Comparison of ENCODE assay signal across 28 cellular contexts in genomic region chr16:10412935-10413601, GRCh38.
"Had no signal": no experiment of that assay in that cellular context is flagged by ENCODE, and none has a peak within 500 bp of the region (broad histone marks: within the 10 kb centered on the region; RNA-seq: fewer than 3 reads in every experiment).

No MANE protein-coding gene starts in this region.

- FAIRE-seq: colon, endometrium, endothelial cell of umbilical vein, frontal cortex had no signal

- H3K36me3 ChIP-seq: colonic mucosa, esophagus squamous epithelium, gastrocnemius medialis, gastroesophageal sphincter had no signal

- DNase-seq: colonic mucosa; cortex of kidney; dermis blood vessel endothelial cell; dorsolateral prefrontal cortex; effector CD4-positive, alpha-beta T cell; effector CD8-positive, alpha-beta T cell; effector memory CD4-positive, alpha-beta T cell; effector memory CD8-positive, alpha-beta T cell; endodermal cell; erythroblast; esophagus squamous epithelium; foreskin fibroblast; foreskin keratinocyte; foreskin melanocyte; gastrocnemius medialis; glutamatergic neuron; head of caudate nucleus; heart left ventricle; heart right ventricle had no signal

- H3K4me3 ChIP-seq: colonic mucosa, coronary artery, dorsolateral prefrontal cortex, esophagus muscularis mucosa, esophagus squamous epithelium, gastrocnemius medialis, gastroesophageal sphincter, heart left ventricle, heart right ventricle had no signal

- H3K27me3 ChIP-seq: colonic mucosa, dorsolateral prefrontal cortex, esophagus muscularis mucosa, esophagus squamous epithelium, foreskin keratinocyte, gastrocnemius medialis, gastroesophageal sphincter, heart left ventricle, heart right ventricle had no signal

- H3K27ac ChIP-seq: colonic mucosa, coronary artery, dorsolateral prefrontal cortex, epithelial cell of prostate, esophagus muscularis mucosa, esophagus squamous epithelium, foreskin keratinocyte, gastrocnemius medialis, gastroesophageal sphincter, heart left ventricle, heart right ventricle had no signal

- H3K4me1 ChIP-seq: colonic mucosa, esophagus muscularis mucosa, esophagus squamous epithelium, foreskin keratinocyte, gastrocnemius medialis, gastroesophageal sphincter, heart left ventricle, heart right ventricle had no signal

- ATAC-seq: effector memory CD8-positive, alpha-beta T cell; esophagus mucosa; foreskin keratinocyte; gastrocnemius medialis; gastroesophageal sphincter; heart left ventricle; heart right ventricle had no signal
